9 cellular contexts compared by ENCODE assay signal in the genomic region with DNA sequence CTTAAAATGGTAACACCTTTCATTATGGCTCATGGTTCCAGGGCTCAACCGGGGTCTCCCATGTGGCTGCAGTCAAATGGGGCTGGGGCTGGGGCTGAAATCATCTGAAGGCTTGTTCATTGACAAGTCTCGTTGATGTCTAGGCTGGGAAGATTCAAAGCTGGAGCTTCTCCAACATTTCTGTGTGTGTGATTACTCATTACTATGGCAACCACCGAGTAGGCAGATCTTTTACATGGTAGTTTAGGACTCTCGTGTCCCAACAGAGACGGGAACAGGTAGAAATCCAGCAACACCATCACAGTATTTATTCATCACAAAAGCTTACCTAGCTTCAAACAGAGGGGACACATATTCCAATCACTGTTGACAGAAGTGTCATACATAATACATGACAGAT. TPM values are rescaled to one million over a fixed set of nuclear protein-coding genes. Genes with fewer than 3 reads are reported as not detected.
DNase-seq lines count a peak whose midpoint lies in the region; ATAC-seq and TF ChIP-seq lines count a peak whose summit lies in the region.
"Had no signal": no experiment of that assay in that cellular context is flagged by ENCODE, and none has a peak within 500 bp of the region (broad histone marks: within the 10 kb centered on the region; RNA-seq: fewer than 3 reads in every experiment).

No MANE protein-coding gene starts in this region.

- no peaks in the 10 kb centered on the region for H3K9me3 Mint-ChIP-seq in MCF 10A (ENCODE audit: unreplicated experiment)
- H3K9me3 Mint-ChIP-seq in stimulated activated naive B cell treated with anti-CD40 and anti-IgM and Interleukin-4, amounts not matched to agents 10 μg/mL and 1 μg/mL and 100 μg/mL, for 72 hours = no peaks in the 10 kb centered on the region

- H3K27me3 Mint-ChIP-seq in MCF 10A (ENCODE audit: insufficient read depth, unreplicated experiment) = no peaks in the 10 kb centered on the region
- H3K27me3 Mint-ChIP-seq in stimulated activated naive B cell treated with anti-CD40 and anti-IgM and Interleukin-4, amounts not matched to agents 10 μg/mL and 1 μg/mL and 100 μg/mL, for 72 hours = no peaks in the 10 kb centered on the region

- intact Hi-C loops in MCF 10A (cut with micrococcal nuclease) (no loop called here), breast epithelium (cut with DNase I; ENCODE audit: low total_unique reads) (no loop called here)

- H3K4me3 ChIP-seq in breast epithelium (no peak overlapping the region), hepatocyte (no peak overlapping the region)
- H3K4me3 ChIP-seq: thyroid gland had no signal

- peak; percentile 74 for DNase-seq in MCF 10A (ENCODE audit: unreplicated experiment)
- DNase-seq in breast epithelium (ENCODE audit: low spot score in 2 of 2) = no peak
- peak; percentile 74 for DNase-seq in amniotic epithelial cell (ENCODE audit: low read depth)
- peak; percentile 27 for DNase-seq in hepatocyte (ENCODE audit: low spot score)
- no peak for DNase-seq in stimulated activated naive B cell treated with anti-CD40 and anti-IgM and Interleukin-4, amounts not matched to agents 10 μg/mL and 1 μg/mL and 100 μg/mL, for 72 hours
- no peak for DNase-seq in SW480 (ENCODE audit: low spot score)
- no peak for DNase-seq in stimulated activated CD4-positive, alpha-beta T cell treated with anti-CD3 and anti-CD28 coated beads, Interleukin-4, amount 100 ng/mL, for 1 hour

- H3K36me3 ChIP-seq in breast epithelium = peaks cover 3% of the 10 kb centered on the region
- H3K36me3 ChIP-seq in hepatocyte (replicated peaks; ENCODE audit: insufficient read depth, low read depth) = no peaks in the 10 kb centered on the region

- CTCF ChIA-PET in MCF 10A (lab: Yijun Ruan, JAX) = interaction anchor here (5.7 kb wide), 1 partner anchor 34 kb away, joined by 45 read pairs; no protein-coding TSS in a partner anchor

- H3K27ac ChIP-seq in breast epithelium (peak overlapping the region in 1 of 2 donors; percentile 35), hepatocyte (peak overlapping the region; percentile 13)
- H3K27ac ChIP-seq: thyroid gland had no signal

- no TSS peak for BruUV-seq in MCF 10A (replicated peaks; lab: Mats Ljungman, UMichigan)

- no peak overlapping the region for H2AFZ ChIP-seq in hepatocyte

- H3K9me3 ChIP-seq in breast epithelium (no peaks in the 10 kb centered on the region), hepatocyte (ENCODE audit: low read depth) (no peaks in the 10 kb centered on the region)
- H3K9me3 ChIP-seq: thyroid gland had no signal

- H3K27ac Mint-ChIP-seq in MCF 10A (ENCODE audit: low read depth, unreplicated experiment) = peak overlapping the region; percentile 90
- peak overlapping the region; percentile 3 for H3K27ac Mint-ChIP-seq in stimulated activated naive B cell treated with anti-CD40 and anti-IgM and Interleukin-4, amounts not matched to agents 10 μg/mL and 1 μg/mL and 100 μg/mL, for 72 hours

- H3K9me2 ChIP-seq in hepatocyte (replicated peaks; ENCODE audit: insufficient read depth) = no peaks in the 10 kb centered on the region

- no peak for TF ChIP-seq POLR2A in breast epithelium (IDR thresholded peaks at IDR 0.05)

- H3K79me2 ChIP-seq in hepatocyte = peaks cover 100% of the 10 kb centered on the region

- H3K4me2 ChIP-seq in hepatocyte = peak overlapping the region; percentile 61

- peaks cover 0 to 22% of the 10 kb centered on the region in 2 donors for H3K4me1 ChIP-seq in breast epithelium
- H3K4me1 ChIP-seq in hepatocyte (ENCODE audit: insufficient read depth) = peaks cover 46% of the 10 kb centered on the region

- POLR2A ChIA-PET in MCF 10A (lab: Yijun Ruan, JAX) = interaction anchor here (0.9 to 2.9 kb wide), 5 partner anchors 8 to 34 kb away, joined by 3 to 15 read pairs (median 5); a partner anchor contains a TSS

- WGBS in hepatocyte (ENCODE audit: low lambda C conversion rate, missing lambda C conversion rate) = 47% methylated on average over 5 of the region's 5 CpGs

- H4K20me1 ChIP-seq in hepatocyte (ENCODE audit: insufficient read depth, poor library complexity, severe bottlenecking) = peaks cover 99% of the 10 kb centered on the region

- H3K27me3 ChIP-seq in breast epithelium (no peaks in the 10 kb centered on the region), hepatocyte (no peaks in the 10 kb centered on the region)
- H3K27me3 ChIP-seq: thyroid gland had no signal

- peaks cover 27% of the 10 kb centered on the region for H3K4me1 Mint-ChIP-seq in MCF 10A (ENCODE audit: insufficient read depth, unreplicated experiment)
- peaks cover 13 to 48% of the 10 kb centered on the region in 2 donors for H3K4me1 Mint-ChIP-seq in stimulated activated naive B cell treated with anti-CD40 and anti-IgM and Interleukin-4, amounts not matched to agents 10 μg/mL and 1 μg/mL and 100 μg/mL, for 72 hours

- ATAC-seq in stimulated activated naive B cell treated with anti-CD40 and anti-IgM and Interleukin-4, amounts not matched to agents 10 μg/mL and 1 μg/mL and 100 μg/mL, for 72 hours (replicated peaks) = no peak
- ATAC-seq in HG03520 (IDR thresholded peaks at IDR 0.05; ENCODE audit: unreplicated experiment) = no peak

- H3K36me3 Mint-ChIP-seq in MCF 10A (ENCODE audit: insufficient read depth, unreplicated experiment) = peaks cover 30% of the 10 kb centered on the region
- peaks cover 13 to 14% of the 10 kb centered on the region in 2 donors for H3K36me3 Mint-ChIP-seq in stimulated activated naive B cell treated with anti-CD40 and anti-IgM and Interleukin-4, amounts not matched to agents 10 μg/mL and 1 μg/mL and 100 μg/mL, for 72 hours

- peak overlapping the region; percentile 31 for H3K4me3 Mint-ChIP-seq in MCF 10A (ENCODE audit: unreplicated experiment)
- no peak overlapping the region for H3K4me3 Mint-ChIP-seq in stimulated activated naive B cell treated with anti-CD40 and anti-IgM and Interleukin-4, amounts not matched to agents 10 μg/mL and 1 μg/mL and 100 μg/mL, for 72 hours

- TF ChIP-seq CTCF in MCF 10A (IDR thresholded peaks at IDR 0.05; ENCODE audit: unreplicated experiment) = no peak
- TF ChIP-seq CTCF in breast epithelium (IDR thresholded peaks at IDR 0.05) = no peak
- TF ChIP-seq CTCF in hepatocyte (IDR thresholded peaks at IDR 0.05; ENCODE audit: poor library complexity) = no peak

RNA-seq across cellular contexts. Expression of a gene that starts 7.8 kb away (rescaled TPM):
- total RNA-seq in MCF 10A (2022) (117 and 123 TPM in 2 replicates), breast epithelium (100 to 1,000 TPM in 1 of 3 donors, 10 to 100 TPM in 2; 79.7 to 142 (median 80.3) TPM), hepatocyte (75.4 and 79.3 TPM in 2 replicates)
- polyA plus RNA-seq in hepatocyte = 45.3 and 48.6 TPM in 2 replicates

Comparison
In these comparisons a context has a peak if more than half of its experiments do, and no peak if none do; other contexts are left out.
1. DNase-seq: peak in MCF 10A (single experiment), amniotic epithelial cell (single experiment) and hepatocyte (single experiment); none in breast epithelium (0 of 2), stimulated activated naive B cell treated with anti-CD40 and anti-IgM and Interleukin-4, amounts not matched to agents 10 μg/mL and 1 μg/mL and 100 μg/mL, for 72 hours (single experiment), SW480 (single experiment) and stimulated activated CD4-positive, alpha-beta T cell treated with anti-CD3 and anti-CD28 coated beads, Interleukin-4, amount 100 ng/mL, for 1 hour (single experiment).